24 cellular contexts compared by ENCODE assay signal in the genomic region with DNA sequence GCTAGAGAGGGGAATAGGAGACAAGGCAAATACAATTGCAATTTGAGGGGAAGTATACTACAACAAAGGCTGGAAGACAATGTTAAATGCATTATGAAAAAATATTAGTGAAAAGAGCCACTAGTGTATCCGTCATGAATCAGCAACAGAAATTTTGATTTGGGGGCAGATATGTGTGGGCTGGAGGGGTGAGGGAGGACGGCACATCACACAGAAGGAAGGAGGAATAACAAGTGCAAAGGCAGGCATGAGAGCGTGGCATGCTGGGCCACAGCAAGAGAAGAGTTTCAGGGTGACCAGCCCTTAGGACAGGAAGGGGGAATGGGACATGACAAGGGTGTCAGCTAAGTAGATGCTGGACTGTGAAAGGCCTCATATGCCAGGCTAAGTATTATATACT.
"Had no signal": no experiment of that assay in that cellular context is flagged by ENCODE, and none has a peak within 500 bp of the region (broad histone marks: within the 10 kb centered on the region; RNA-seq: fewer than 3 reads in every experiment).

No MANE protein-coding gene starts in this region.

- H3K27me3 Mint-ChIP-seq: dendritic cell treated with granulocyte-macrophage colony-stimulating factor and Interleukin-4, amounts not matched to agents 40 ng/mL and 50 ng/mL, for 4 days; progenitor cell of endocrine pancreas had no signal

- H3K27me3 ChIP-seq: esophagus squamous epithelium, gastroesophageal sphincter, hepatocyte, pancreas, stomach, upper lobe of left lung, uterus had no signal

- H3K4me3 ChIP-seq: esophagus squamous epithelium, gastroesophageal sphincter, hepatocyte, left ventricle myocardium inferior, lower lobe of right lung, pancreas, stomach, thoracic aorta, upper lobe of left lung, uterus had no signal

- H3K9me3 ChIP-seq: esophagus squamous epithelium, gastroesophageal sphincter, left ventricle myocardium inferior, lower lobe of right lung, pancreas, stomach, thoracic aorta, upper lobe of left lung, uterus had no signal

- H3K27ac Mint-ChIP-seq: effector memory CD8-positive, alpha-beta T cell; memory B cell; progenitor cell of endocrine pancreas had no signal

- H3K36me3 Mint-ChIP-seq: memory B cell had no signal

- H3K27ac ChIP-seq: esophagus squamous epithelium, gastroesophageal sphincter, left ventricle myocardium inferior, lower lobe of right lung, pancreas, stomach, thoracic aorta, upper lobe of left lung, uterus had no signal

- H3K4me1 ChIP-seq: uterus had no signal

- ATAC-seq: effector memory CD8-positive, alpha-beta T cell; gastroesophageal sphincter; left cardiac atrium; pancreas; right cardiac atrium had no signal

- H3K36me3 ChIP-seq: pancreas, uterus had no signal

- DNase-seq: effector memory CD8-positive, alpha-beta T cell; esophagus squamous epithelium; foreskin fibroblast; kidney; left cardiac atrium; left ventricle myocardium inferior; lower lobe of right lung; midbrain; occipital lobe; pancreas; right cardiac atrium; small intestine; stimulated activated CD4-positive, alpha-beta T cell treated with anti-CD3 and anti-CD28 coated beads, Interleukin-12 subunit alpha, Interleukin-12 subunit beta, amount 100 ng/mL, for 4 hours; stimulated activated naive CD4-positive, alpha-beta T cell; stomach; substantia nigra; upper lobe of left lung; uterus had no signal

- H3K4me1 Mint-ChIP-seq: memory B cell had no signal

- H3K4me3 Mint-ChIP-seq: dendritic cell treated with granulocyte-macrophage colony-stimulating factor and Interleukin-4, amounts not matched to agents 40 ng/mL and 50 ng/mL, for 4 days; effector memory CD8-positive, alpha-beta T cell; memory B cell had no signal

- H3K9me3 Mint-ChIP-seq: dendritic cell treated with granulocyte-macrophage colony-stimulating factor and Interleukin-4, amounts not matched to agents 40 ng/mL and 50 ng/mL, for 4 days; effector memory CD8-positive, alpha-beta T cell; memory B cell had no signal
